ENCODE assay signal across 13 cellular contexts in genomic region chr19:45069056-45069455, GRCh38. TPM values are rescaled to one million over a fixed set of nuclear protein-coding genes. Genes with fewer than 3 reads are reported as not detected.
DNase-seq lines count a peak whose midpoint lies in the region; ATAC-seq, FAIRE-seq and TF ChIP-seq lines count a peak whose summit lies in the region.
"Had no signal": no experiment of that assay in that cellular context is flagged by ENCODE, and none has a peak within 500 bp of the region (broad histone marks: within the 10 kb centered on the region; RNA-seq: fewer than 3 reads in every experiment).

No MANE protein-coding gene starts in this region.

- no peak overlapping the region for H3K9ac ChIP-seq in HepG2 (ENCODE audit: insufficient read depth, low read depth, low read length)

- intact Hi-C loops in MCF 10A (cut with micrococcal nuclease) = no loop called here
- intact Hi-C loops in HepG2 (cut with micrococcal nuclease; ENCODE audit: unreplicated experiment) = no loop called here
- intact Hi-C loops in lower leg skin (cut with DNase I; ENCODE audit: low total_unique reads) = no loop called here

- TF ChIP-seq EP300 in HepG2 (IDR thresholded peaks at IDR 0.05; ENCODE audit: low read depth in 2 of 2, low read length in 2 of 2) (no peak), HepG2 (CRISPR knock-in tag; IDR thresholded peaks at IDR 0.05; ENCODE audit: borderline replicate concordance) (no peak)

- BruUV-seq in MCF 10A (replicated peaks; lab: Mats Ljungman, UMichigan) (no TSS peak), HepG2 (replicated peaks; lab: Mats Ljungman, UMichigan) (no TSS peak)

- no peak overlapping the region for H3K4me3 Mint-ChIP-seq in MCF 10A (ENCODE audit: unreplicated experiment)
- H3K4me3 Mint-ChIP-seq: activated naive CD8-positive, alpha-beta T cell had no signal

- H4K20me1 ChIP-seq in HepG2 (ENCODE audit: insufficient read depth, low read length) = no peaks in the 10 kb centered on the region

- H3K4me1 Mint-ChIP-seq in MCF 10A (ENCODE audit: insufficient read depth, unreplicated experiment) = no peaks in the 10 kb centered on the region

- H3K27me3 Mint-ChIP-seq in MCF 10A (ENCODE audit: insufficient read depth, unreplicated experiment) = no peaks in the 10 kb centered on the region
- H3K27me3 Mint-ChIP-seq: activated naive CD8-positive, alpha-beta T cell had no signal

- no peak overlapping the region for H3K4me2 ChIP-seq in HepG2 (ENCODE audit: low read depth, low read length)

- ATAC-seq in HepG2 (peak; percentile 51), GM18909 (IDR thresholded peaks at IDR 0.05; ENCODE audit: poor library complexity, unreplicated experiment) (no peak), HG02588 (IDR thresholded peaks at IDR 0.05; ENCODE audit: unreplicated experiment) (no peak), HG03378 (IDR thresholded peaks at IDR 0.05; ENCODE audit: unreplicated experiment) (no peak)

- POLR2A ChIA-PET in MCF 10A (lab: Yijun Ruan, JAX) (no interaction called here), HepG2 (lab: Yijun Ruan, JAX) (interaction anchor here (1.8 kb wide), 1 partner anchor 30 kb away, joined by 5 read pairs; the partner anchor contains the start of gene CLASRP)

- no peaks in the 10 kb centered on the region for H3K79me2 ChIP-seq in HepG2 (ENCODE audit: insufficient read depth, low read length)

- H3K27ac ChIP-seq in HepG2 (ENCODE audit: extremely low read length, insufficient read depth, low read length) = no peak overlapping the region
- H3K27ac ChIP-seq: sigmoid colon had no signal

- no peaks in the 10 kb centered on the region for H3K9me3 Mint-ChIP-seq in MCF 10A (ENCODE audit: unreplicated experiment)

- no peak for FAIRE-seq in HepG2 (lab: Jason Lieb, UNC)

- H3K4me3 ChIP-seq in HepG2 (replicated peaks in 1 of 3; ENCODE audit: insufficient read depth in 1 of 3, low read depth in 2 of 3, low read length in 3 of 3) (no peak overlapping the region), lower leg skin (ENCODE audit: low read depth, poor library complexity, severe bottlenecking) (no peak overlapping the region)
- H3K4me3 ChIP-seq: lung, sigmoid colon had no signal

- in situ Hi-C loops in HepG2 (cut with HindIII; ENCODE audit: extremely low pct_ligation_motif_present, low pct_unique_long_range_greater_than_20kb) = no loop called here

- H3K27ac Mint-ChIP-seq in MCF 10A (ENCODE audit: low read depth, unreplicated experiment) = no peak overlapping the region
- H3K27ac Mint-ChIP-seq: activated naive CD8-positive, alpha-beta T cell had no signal

- 96% methylated on average over 10 of the region's 13 CpGs for WGBS in HepG2 (ENCODE audit: low lambda C conversion rate)
- WGBS in lower leg skin, 2 donors = 52 to 55% methylated on average over 13 of the region's 13 CpGs

- H3K4me1 ChIP-seq in HepG2 (ENCODE audit: insufficient read depth, low read length) = no peaks in the 10 kb centered on the region
- H3K4me1 ChIP-seq: sigmoid colon had no signal

- TF ChIP-seq POLR2A in HepG2 (IDR thresholded peaks at IDR 0.05; ENCODE audit: insufficient read depth in 1 of 2, low read depth in 2 of 2, low read length in 2 of 2) (no peak), lower leg skin (IDR thresholded peaks at IDR 0.05) (no peak)

- peaks cover 30 to 55% of the 10 kb centered on the region in 2 experiments; a peak in 4 of 5 replicates for H3K36me3 ChIP-seq in HepG2 (replicated peaks in 1 of 2; ENCODE audit: control insufficient read depth in 1 of 2, insufficient read depth in 2 of 2, low read length in 2 of 2)

- H3K27me3 ChIP-seq in HepG2 (ENCODE audit: control insufficient read depth in 1 of 2, insufficient read depth in 2 of 2, low read length in 2 of 2) = no peaks in the 10 kb centered on the region
- H3K27me3 ChIP-seq: sigmoid colon had no signal

- DNase-seq in CD1c-positive myeloid dendritic cell (ENCODE audit: extremely low spot score) = peak; percentile 65
- peak; percentile 31 for DNase-seq in M059J (ENCODE audit: low read depth)
- DNase-seq in MCF 10A (ENCODE audit: unreplicated experiment) = peak; percentile 33
- no peak for DNase-seq in HepG2 (ENCODE audit: low spot score)
- no peak for DNase-seq in lower leg skin (ENCODE audit: low spot score in 2 of 2)
- DNase-seq: activated CD4-positive, CD25-positive, alpha-beta regulatory T cell; NCI-H510A treated with DMSO at 0.1 percent for 48 hours; sigmoid colon had no signal

- CTCF ChIA-PET in MCF 10A (lab: Yijun Ruan, JAX) = interaction anchor here (0.6 to 1.5 kb wide), 2 partner anchors 9 to 165 kb away, joined by 3 to 4 read pairs; no protein-coding TSS in a partner anchor
- CTCF ChIA-PET in HepG2 (lab: Yijun Ruan, JAX; ENCODE audit: low intra/inter-chr PET ratio, low total read pairs) = no interaction called here

- no peak for TF ChIP-seq RAD21 in HepG2 (CRISPR knock-in tag; IDR thresholded peaks at IDR 0.05)

- no peak overlapping the region for H2AFZ ChIP-seq in HepG2 (ENCODE audit: low read length)

- no peaks in the 10 kb centered on the region for H3K9me3 ChIP-seq in HepG2 (ENCODE audit: low read length)
- H3K9me3 ChIP-seq: sigmoid colon had no signal

- peaks cover 68% of the 10 kb centered on the region for H3K36me3 Mint-ChIP-seq in MCF 10A (ENCODE audit: insufficient read depth, unreplicated experiment)
- H3K36me3 Mint-ChIP-seq: activated naive CD8-positive, alpha-beta T cell had no signal

- TF ChIP-seq CTCF in MCF 10A (IDR thresholded peaks at IDR 0.05; ENCODE audit: unreplicated experiment) = no peak
- no peak for TF ChIP-seq CTCF in HepG2 (CRISPR knock-in tag; IDR thresholded peaks at IDR 0.05)
- TF ChIP-seq CTCF in lower leg skin (IDR thresholded peaks at IDR 0.05) = no peak

RNA-seq across cellular contexts. Expression of gene ZNF296, which starts 7.2 kb away (rescaled TPM):
- not detected in 2 replicates for total RNA-seq in M059J (2014; rRNA removed; shearing (Covaris generic))
- total RNA-seq in MCF 10A (2022) (2.0 and 2.7 TPM in 2 replicates), HepG2 (2016; rRNA removed; fragmentation: Illumina TruSeq; extraction: Trizol) (0.62 and 0.63 TPM in 2 replicates), lower leg skin (1 to 10 TPM; 2.4 to 7.8 (median 4.8) TPM)
- total RNA-seq in HepG2 (2016; cell fraction: cytosol; rRNA removed; fragmentation: Illumina TruSeq; extraction: Trizol; ENCODE audit: low read depth) = 0.71 and 0.97 TPM in 2 replicates
- total RNA-seq in HepG2 (2016; cell fraction: insoluble cytoplasmic fraction; rRNA removed; fragmentation: Illumina TruSeq; extraction: Trizol) = 0.43 and 0.91 TPM in 2 replicates
- total RNA-seq in HepG2 (2016; cell fraction: membrane; rRNA removed; fragmentation: Illumina TruSeq; extraction: Trizol) = 1.4 and 1.9 TPM in 2 replicates
- 0.62 and 0.72 TPM in 2 replicates for total RNA-seq in HepG2 (2016; cell fraction: nucleus; rRNA removed; fragmentation: Illumina TruSeq; extraction: Trizol)
- polyA plus RNA-seq in HepG2 (2011; rRNA removed) = 0.26 and 0.39 TPM in 2 replicates
- polyA plus RNA-seq in HepG2 (2011; cell fraction: cytosol; rRNA removed) = 0.15 and 0.32 TPM in 2 replicates
- 1.2 and 1.3 TPM in 2 replicates for polyA plus RNA-seq in HepG2 (2011; cell fraction: nucleus; rRNA removed)
- 1.2 and 1.5 TPM in 2 replicates for polyA plus RNA-seq in HepG2 (2012)
- polyA plus RNA-seq in HepG2 (2016; cell fraction: cytosol; fragmentation: Illumina TruSeq; extraction: Trizol; ENCODE audit: low read depth) = 1.3 TPM in 2 replicates
- polyA plus RNA-seq in HepG2 (2016; cell fraction: insoluble cytoplasmic fraction; fragmentation: Illumina TruSeq; extraction: Trizol; ENCODE audit: low read depth) = 2.2 and 2.9 TPM in 2 replicates
- polyA plus RNA-seq in HepG2 (2016; cell fraction: membrane; fragmentation: Illumina TruSeq; extraction: Trizol; ENCODE audit: low read depth) = 1.2 and 1.5 TPM in 2 replicates
- polyA plus RNA-seq in HepG2 (2016; cell fraction: nucleus; fragmentation: Illumina TruSeq; extraction: Trizol; ENCODE audit: insufficient read depth, low read depth) = 2.3 and 4.7 TPM in 2 replicates
- 0.47 and 0.64 TPM in 2 replicates for polyA minus RNA-seq in HepG2 (2011; rRNA and poly(A)+ RNA removed; ENCODE audit: low replicate concordance)
- 1.2 and 2.5 TPM in 2 replicates for polyA minus RNA-seq in HepG2 (2011; cell fraction: cytosol; rRNA and poly(A)+ RNA removed)
- polyA minus RNA-seq in HepG2 (2011; cell fraction: nucleus; rRNA and poly(A)+ RNA removed) = 0.37 and 0.39 TPM in 2 replicates

RNA-seq across cellular contexts. Expression of gene GEMIN7, which starts 10.0 kb away (rescaled TPM):
- 44.2 and 67.2 TPM in 2 replicates for total RNA-seq in M059J (2014; rRNA removed; shearing (Covaris generic))
- 21.0 and 21.8 TPM in 2 replicates for total RNA-seq in MCF 10A (2022)
- total RNA-seq in HepG2 (2016; rRNA removed; fragmentation: Illumina TruSeq; extraction: Trizol) = 30.6 and 42.0 TPM in 2 replicates
- total RNA-seq in HepG2 (2016; cell fraction: cytosol; rRNA removed; fragmentation: Illumina TruSeq; extraction: Trizol; ENCODE audit: low read depth) = 15.7 and 22.3 TPM in 2 replicates
- 34.9 and 39.3 TPM in 2 replicates for total RNA-seq in HepG2 (2016; cell fraction: insoluble cytoplasmic fraction; rRNA removed; fragmentation: Illumina TruSeq; extraction: Trizol)
- 28.5 and 42.7 TPM in 2 replicates for total RNA-seq in HepG2 (2016; cell fraction: membrane; rRNA removed; fragmentation: Illumina TruSeq; extraction: Trizol)
- total RNA-seq in HepG2 (2016; cell fraction: nucleus; rRNA removed; fragmentation: Illumina TruSeq; extraction: Trizol) = 13.0 and 14.5 TPM in 2 replicates
- polyA plus RNA-seq in HepG2 (2011; rRNA removed) = 22.2 and 24.1 TPM in 2 replicates
- 22.8 and 32.6 TPM in 2 replicates for polyA plus RNA-seq in HepG2 (2011; cell fraction: cytosol; rRNA removed)
- 31.3 and 38.6 TPM in 2 replicates for polyA plus RNA-seq in HepG2 (2011; cell fraction: nucleus; rRNA removed)
- 22.7 and 23.7 TPM in 2 replicates for polyA plus RNA-seq in HepG2 (2012)
- 28.4 and 37.8 TPM in 2 replicates for polyA plus RNA-seq in HepG2 (2016; cell fraction: cytosol; fragmentation: Illumina TruSeq; extraction: Trizol; ENCODE audit: low read depth)
- 62.1 and 65.3 TPM in 2 replicates for polyA plus RNA-seq in HepG2 (2016; cell fraction: insoluble cytoplasmic fraction; fragmentation: Illumina TruSeq; extraction: Trizol; ENCODE audit: low read depth)
- 40.2 and 48.8 TPM in 2 replicates for polyA plus RNA-seq in HepG2 (2016; cell fraction: membrane; fragmentation: Illumina TruSeq; extraction: Trizol; ENCODE audit: low read depth)
- polyA plus RNA-seq in HepG2 (2016; cell fraction: nucleus; fragmentation: Illumina TruSeq; extraction: Trizol; ENCODE audit: insufficient read depth, low read depth) = 33.1 and 40.0 TPM in 2 replicates
- polyA minus RNA-seq in HepG2 (2011; rRNA and poly(A)+ RNA removed; ENCODE audit: low replicate concordance) = 20.1 and 20.5 TPM in 2 replicates
- 12.5 and 19.8 TPM in 2 replicates for polyA minus RNA-seq in HepG2 (2011; cell fraction: cytosol; rRNA and poly(A)+ RNA removed)
- 7.9 and 9.2 TPM in 2 replicates for polyA minus RNA-seq in HepG2 (2011; cell fraction: nucleus; rRNA and poly(A)+ RNA removed)
- 10 to 100 TPM; 11.8 to 24.9 (median 21.5) TPM for total RNA-seq in lower leg skin

RNA-seq across cellular contexts. Expression of gene PPP1R37, which starts 23.9 kb away (rescaled TPM):
- total RNA-seq in M059J (2014; rRNA removed; shearing (Covaris generic)) = 26.0 and 44.8 TPM in 2 replicates
- total RNA-seq in MCF 10A (2022) (22.0 and 22.5 TPM in 2 replicates), HepG2 (2016; rRNA removed; fragmentation: Illumina TruSeq; extraction: Trizol) (9.2 and 14.3 TPM in 2 replicates), lower leg skin (10 to 100 TPM; 37.4 to 55.2 (median 52.1) TPM)
- total RNA-seq in HepG2 (2016; cell fraction: cytosol; rRNA removed; fragmentation: Illumina TruSeq; extraction: Trizol; ENCODE audit: low read depth) = 6.7 and 9.0 TPM in 2 replicates
- total RNA-seq in HepG2 (2016; cell fraction: insoluble cytoplasmic fraction; rRNA removed; fragmentation: Illumina TruSeq; extraction: Trizol) = 7.3 and 15.4 TPM in 2 replicates
- 14.2 and 14.9 TPM in 2 replicates for total RNA-seq in HepG2 (2016; cell fraction: membrane; rRNA removed; fragmentation: Illumina TruSeq; extraction: Trizol)
- 12.9 and 14.6 TPM in 2 replicates for total RNA-seq in HepG2 (2016; cell fraction: nucleus; rRNA removed; fragmentation: Illumina TruSeq; extraction: Trizol)
- polyA plus RNA-seq in HepG2 (2011; rRNA removed) = 9.0 and 13.9 TPM in 2 replicates
- polyA plus RNA-seq in HepG2 (2011; cell fraction: cytosol; rRNA removed) = 7.3 and 11.2 TPM in 2 replicates
- polyA plus RNA-seq in HepG2 (2011; cell fraction: nucleus; rRNA removed) = 51.9 and 57.4 TPM in 2 replicates
- 9.6 and 15.6 TPM in 2 replicates for polyA plus RNA-seq in HepG2 (2012)
- polyA plus RNA-seq in HepG2 (2016; cell fraction: cytosol; fragmentation: Illumina TruSeq; extraction: Trizol; ENCODE audit: low read depth) = 3.7 and 4.8 TPM in 2 replicates
- polyA plus RNA-seq in HepG2 (2016; cell fraction: insoluble cytoplasmic fraction; fragmentation: Illumina TruSeq; extraction: Trizol; ENCODE audit: low read depth) = 8.4 and 10.5 TPM in 2 replicates
- 7.2 and 9.9 TPM in 2 replicates for polyA plus RNA-seq in HepG2 (2016; cell fraction: membrane; fragmentation: Illumina TruSeq; extraction: Trizol; ENCODE audit: low read depth)
- 30.3 and 31.0 TPM in 2 replicates for polyA plus RNA-seq in HepG2 (2016; cell fraction: nucleus; fragmentation: Illumina TruSeq; extraction: Trizol; ENCODE audit: insufficient read depth, low read depth)
- polyA minus RNA-seq in HepG2 (2011; rRNA and poly(A)+ RNA removed; ENCODE audit: low replicate concordance) = 11.1 and 11.5 TPM in 2 replicates
- polyA minus RNA-seq in HepG2 (2011; cell fraction: cytosol; rRNA and poly(A)+ RNA removed) = 4.2 and 5.6 TPM in 2 replicates
- 11.2 and 12.4 TPM in 2 replicates for polyA minus RNA-seq in HepG2 (2011; cell fraction: nucleus; rRNA and poly(A)+ RNA removed)

RNA-seq across cellular contexts. Expression of gene CLASRP, which starts 30.2 kb away (rescaled TPM):
- total RNA-seq in M059J (2014; rRNA removed; shearing (Covaris generic)) = 18.6 and 64.6 TPM in 2 replicates
- total RNA-seq in MCF 10A (2022) (71.7 and 83.5 TPM in 2 replicates), HepG2 (2016; rRNA removed; fragmentation: Illumina TruSeq; extraction: Trizol) (7.4 and 32.0 TPM in 2 replicates), lower leg skin (100 to 1,000 TPM in 2 of 4 donors, 10 to 100 TPM in 2; 59.9 to 207 (median 128) TPM)
- 7.3 and 8.3 TPM in 2 replicates for total RNA-seq in HepG2 (2016; cell fraction: cytosol; rRNA removed; fragmentation: Illumina TruSeq; extraction: Trizol; ENCODE audit: low read depth)
- 6.5 and 35.8 TPM in 2 replicates for total RNA-seq in HepG2 (2016; cell fraction: insoluble cytoplasmic fraction; rRNA removed; fragmentation: Illumina TruSeq; extraction: Trizol)
- total RNA-seq in HepG2 (2016; cell fraction: membrane; rRNA removed; fragmentation: Illumina TruSeq; extraction: Trizol) = 6.0 and 7.3 TPM in 2 replicates
- 36.9 and 51.6 TPM in 2 replicates for total RNA-seq in HepG2 (2016; cell fraction: nucleus; rRNA removed; fragmentation: Illumina TruSeq; extraction: Trizol)
- polyA plus RNA-seq in HepG2 (2011; rRNA removed) = 51.1 and 51.4 TPM in 2 replicates
- polyA plus RNA-seq in HepG2 (2011; cell fraction: cytosol; rRNA removed) = 13.6 and 14.3 TPM in 2 replicates
- 292 and 390 TPM in 2 replicates for polyA plus RNA-seq in HepG2 (2011; cell fraction: nucleus; rRNA removed)
- 58.9 and 85.4 TPM in 2 replicates for polyA plus RNA-seq in HepG2 (2012)
- polyA plus RNA-seq in HepG2 (2016; cell fraction: cytosol; fragmentation: Illumina TruSeq; extraction: Trizol; ENCODE audit: low read depth) = 7.0 and 7.7 TPM in 2 replicates
- 18.3 and 19.4 TPM in 2 replicates for polyA plus RNA-seq in HepG2 (2016; cell fraction: insoluble cytoplasmic fraction; fragmentation: Illumina TruSeq; extraction: Trizol; ENCODE audit: low read depth)
- 9.9 and 14.8 TPM in 2 replicates for polyA plus RNA-seq in HepG2 (2016; cell fraction: membrane; fragmentation: Illumina TruSeq; extraction: Trizol; ENCODE audit: low read depth)
- 320 and 335 TPM in 2 replicates for polyA plus RNA-seq in HepG2 (2016; cell fraction: nucleus; fragmentation: Illumina TruSeq; extraction: Trizol; ENCODE audit: insufficient read depth, low read depth)
- 16.6 and 30.8 TPM in 2 replicates for polyA minus RNA-seq in HepG2 (2011; rRNA and poly(A)+ RNA removed; ENCODE audit: low replicate concordance)
- polyA minus RNA-seq in HepG2 (2011; cell fraction: cytosol; rRNA and poly(A)+ RNA removed) = 4.3 and 4.6 TPM in 2 replicates
- polyA minus RNA-seq in HepG2 (2011; cell fraction: nucleus; rRNA and poly(A)+ RNA removed) = 49.0 and 61.0 TPM in 2 replicates

Comparison
In these comparisons a context has a peak if more than half of its experiments do, and no peak if none do; other contexts are left out.
1. DNase-seq: peak in CD1c-positive myeloid dendritic cell (single experiment), M059J (single experiment) and MCF 10A (single experiment); none in HepG2 (single experiment) and lower leg skin (0 of 2).